8 cellular contexts compared by ENCODE assay signal in the genomic region with DNA sequence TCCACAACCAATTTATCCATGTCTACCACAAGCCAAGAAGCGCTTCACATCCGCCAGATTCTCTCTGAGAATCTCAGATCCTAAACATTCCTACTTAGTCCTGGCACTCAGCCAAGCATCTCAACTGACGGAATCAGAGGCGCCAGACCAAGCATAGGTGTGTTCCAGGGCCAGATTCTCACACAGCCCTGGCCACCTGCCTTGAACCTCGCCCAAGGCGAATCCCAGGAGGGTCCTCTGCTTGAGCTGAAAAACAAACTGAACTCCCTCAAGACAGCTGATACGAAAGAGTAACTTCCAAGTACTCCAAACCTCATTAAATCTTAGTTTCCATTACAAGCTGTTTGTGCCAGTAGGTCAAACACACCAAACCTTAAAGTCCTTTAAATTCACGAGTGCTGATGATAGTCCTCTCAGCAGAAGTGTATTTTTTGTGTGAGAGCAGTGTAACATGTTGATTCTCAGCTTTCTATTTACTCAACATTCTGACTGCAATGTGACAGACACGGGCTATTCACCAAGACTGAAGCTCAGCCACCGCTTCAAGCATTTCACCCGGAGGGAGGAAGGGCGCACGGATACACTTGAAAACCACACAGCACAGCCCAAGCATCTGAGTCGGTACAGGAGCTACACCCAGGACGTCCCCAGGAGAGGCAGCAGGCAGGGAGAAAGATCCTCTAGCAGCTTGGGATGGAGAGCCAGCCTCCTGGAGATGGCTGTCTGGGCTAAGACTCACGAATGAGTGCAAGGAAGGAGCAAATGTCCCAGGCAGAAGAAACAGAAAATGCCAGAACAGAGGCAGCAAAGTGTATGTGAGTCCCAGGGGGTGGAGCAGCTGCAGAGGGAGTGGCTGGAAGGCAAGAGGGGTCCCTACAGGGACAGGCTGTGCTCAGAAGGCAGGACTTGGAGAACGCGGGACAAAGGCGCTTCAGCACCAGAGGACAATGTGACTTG. TPM values are rescaled to one million over a fixed set of nuclear protein-coding genes. Genes with fewer than 3 reads are reported as not detected.
DNase-seq lines count a peak whose midpoint lies in the region; ATAC-seq and TF ChIP-seq lines count a peak whose summit lies in the region.

No MANE protein-coding gene starts in this region.

- peaks cover 17% of the 10 kb centered on the region for H3K4me1 ChIP-seq in upper lobe of right lung

- intact Hi-C loops in upper lobe of right lung (cut with DNase I), result no loop called here

- peak overlapping the region; percentile 84 for H3K27ac ChIP-seq in layer of hippocampus (ENCODE audit: low read depth, low read length)
- peak overlapping the region; percentile 25 for H3K27ac ChIP-seq in upper lobe of right lung

- H3K36me3 ChIP-seq in upper lobe of right lung, result no peaks in the 10 kb centered on the region

- DNase-seq in anterior cingulate cortex (lab: John Stamatoyannopoulos, UW) (peak in 45 of 58 donors; percentile 6 to 82 (median 36)), upper lobe of right lung (no peak), UCSD-AML1 (lab: John Stamatoyannopoulos, UW; ENCODE audit: unreplicated experiment) (no peak), NCI-H1694 (lab: John Stamatoyannopoulos, UW) (no peak), GM13976 (ENCODE audit: low spot score) (no peak)

- no peaks in the 10 kb centered on the region for H3K27me3 ChIP-seq in layer of hippocampus (ENCODE audit: control insufficient read depth, insufficient read depth, low read length)
- no peaks in the 10 kb centered on the region for H3K27me3 ChIP-seq in upper lobe of right lung

- H3K9me3 ChIP-seq in upper lobe of right lung, result no peaks in the 10 kb centered on the region

- TF ChIP-seq CTCF in upper lobe of right lung (IDR thresholded peaks at IDR 0.05), result no peak
- TF ChIP-seq CTCF in GM13976 (IDR thresholded peaks at IDR 0.05; ENCODE audit: borderline replicate concordance, control extremely low read depth, extremely low read depth, insufficient read depth, missing control alignments), result no peak

- H3K4me3 ChIP-seq in upper lobe of right lung, result peak overlapping the region; percentile 11

- in situ Hi-C loops in GM13976 (cut with MboI; ENCODE audit: low sequenced_read_pairs, unreplicated experiment), result no loop called here

- ATAC-seq in GM18511 (IDR thresholded peaks at IDR 0.05; ENCODE audit: unreplicated experiment) (peak; percentile 73), HG03108 (IDR thresholded peaks at IDR 0.05; ENCODE audit: unreplicated experiment) (peak; percentile 46), upper lobe of right lung (peak; percentile 86)

RNA-seq across cellular contexts. Expression of a gene that starts 6.0 kb away (rescaled TPM):
- total RNA-seq in upper lobe of right lung, result 38.5 TPM

Comparison
In these comparisons a context has a peak if more than half of its experiments do, and no peak if none do; other contexts are left out.
1. DNase-seq: peak in anterior cingulate cortex (45 of 58); none in upper lobe of right lung (single experiment), UCSD-AML1 (single experiment), NCI-H1694 (single experiment) and GM13976 (single experiment).
2. Peak in every context shown above with its lines, with median percentiles within 50 percentile points of each other: ATAC-seq.